In genomic region chr2:7749895-7750559, GRCh38 we compare ENCODE assay signal across 16 cellular contexts.
DNase-seq lines count a peak whose midpoint lies in the region; ATAC-seq, FAIRE-seq and TF ChIP-seq lines count a peak whose summit lies in the region.
"Had no signal": no experiment of that assay in that cellular context is flagged by ENCODE, and none has a peak within 500 bp of the region (broad histone marks: within the 10 kb centered on the region; RNA-seq: fewer than 3 reads in every experiment).

No MANE protein-coding gene starts in this region.

- H3K4me3 ChIP-seq in keratinocyte (ENCODE audit: control insufficient read depth in 2 of 3, extremely low read depth in 1 of 3, insufficient read depth in 2 of 3, low read depth in 1 of 3, low read length in 3 of 3), result no peak overlapping the region
- H3K4me3 ChIP-seq: BLaER1 treated with 17β-estradiol and CSF1 and Interleukin-3, amounts not matched to agents 10 nM and 100 nM; GM12878; GM23338 had no signal

- peak overlapping the region; percentile 38 for H3K27ac Mint-ChIP-seq in activated CD8-positive, alpha-beta memory T cell treated with anti-CD3 and anti-CD28 coated beads, Interleukin-2, amount 10 ng/mL, durations not matched to agents 7 days and 5 days
- H3K27ac Mint-ChIP-seq in Calu3 (ENCODE audit: unreplicated experiment), result no peak overlapping the region
- H3K27ac Mint-ChIP-seq: CD4-positive, CD25-positive, alpha-beta regulatory T cell; GM23338 had no signal

- TF ChIP-seq CTCF in keratinocyte (optimal IDR thresholded peaks at IDR 0.05 in 1 of 3, IDR thresholded peaks at IDR 0.05 in 1 of 3, conservative IDR thresholded peaks at IDR 0.05 in 1 of 3; ENCODE audit: extremely low read depth in 1 of 3, insufficient read depth in 2 of 3, low read length in 3 of 3), result no peak
- TF ChIP-seq CTCF in Calu3 (IDR thresholded peaks at IDR 0.05; ENCODE audit: unreplicated experiment), result no peak
- TF ChIP-seq CTCF in GM10248 (IDR thresholded peaks at IDR 0.05; ENCODE audit: control extremely low read depth, extremely low read depth, low read depth, missing control alignments), result no peak

- CTCF ChIA-PET in activated CD8-positive, alpha-beta memory T cell treated with anti-CD3 and anti-CD28 coated beads, Interleukin-2, amount 10 ng/mL, durations not matched to agents 7 days and 5 days (lab: Charles Lee), result interaction anchor here (0.7 to 1.7 kb wide), 2 partner anchors 10 to 243 kb away, joined by 3 to 5 read pairs; no protein-coding TSS in a partner anchor
- CTCF ChIA-PET in Calu3 (lab: Charles Lee), result interaction anchor here (1.0 kb wide), 1 partner anchor 10 kb away, joined by 3 read pairs; no protein-coding TSS in a partner anchor
- CTCF ChIA-PET in GM10248 (lab: Yijun Ruan, JAX), result interaction anchor here (0.6 to 1.4 kb wide), 2 partner anchors 10 to 23 kb away, joined by 3 to 4 read pairs; no protein-coding TSS in a partner anchor

- H3K4me1 ChIP-seq in keratinocyte (ENCODE audit: control insufficient read depth, extremely low read depth, insufficient read depth, low read length), result peaks cover 17% of the 10 kb centered on the region

- H3K4me1 Mint-ChIP-seq in activated CD8-positive, alpha-beta memory T cell treated with anti-CD3 and anti-CD28 coated beads, Interleukin-2, amount 10 ng/mL, durations not matched to agents 7 days and 5 days, result peaks cover 39% of the 10 kb centered on the region
- no peaks in the 10 kb centered on the region for H3K4me1 Mint-ChIP-seq in Calu3 (ENCODE audit: low read depth, unreplicated experiment)
- H3K4me1 Mint-ChIP-seq: CD4-positive, CD25-positive, alpha-beta regulatory T cell had no signal

- BruUV-seq in Calu3 (replicated peaks; lab: Mats Ljungman, UMichigan), result no TSS peak

- H3K4me3 Mint-ChIP-seq in activated CD8-positive, alpha-beta memory T cell treated with anti-CD3 and anti-CD28 coated beads, Interleukin-2, amount 10 ng/mL, durations not matched to agents 7 days and 5 days, result no peak overlapping the region
- H3K4me3 Mint-ChIP-seq in Calu3 (ENCODE audit: low read depth, unreplicated experiment), result no peak overlapping the region
- H3K4me3 Mint-ChIP-seq: CD4-positive, CD25-positive, alpha-beta regulatory T cell; GM23338 had no signal

- peaks cover 26% of the 10 kb centered on the region for H3K9me3 Mint-ChIP-seq in activated CD8-positive, alpha-beta memory T cell treated with anti-CD3 and anti-CD28 coated beads, Interleukin-2, amount 10 ng/mL, durations not matched to agents 7 days and 5 days (ENCODE audit: low read depth)
- peaks cover 3% of the 10 kb centered on the region for H3K9me3 Mint-ChIP-seq in Calu3 (ENCODE audit: low read depth, unreplicated experiment)

- H3K9me3 ChIP-seq in keratinocyte (ENCODE audit: control insufficient read depth, low read depth, low read length), result peaks cover 2% of the 10 kb centered on the region

- POLR2A ChIA-PET in GM10248 (lab: Yijun Ruan, JAX), result no interaction called here

- intact Hi-C loops in Calu3 (cut with micrococcal nuclease; ENCODE audit: unreplicated experiment), result no loop called here

- H3K27me3 Mint-ChIP-seq in activated CD8-positive, alpha-beta memory T cell treated with anti-CD3 and anti-CD28 coated beads, Interleukin-2, amount 10 ng/mL, durations not matched to agents 7 days and 5 days, result no peaks in the 10 kb centered on the region
- H3K27me3 Mint-ChIP-seq in Calu3 (ENCODE audit: unreplicated experiment), result no peaks in the 10 kb centered on the region

- no peaks in the 10 kb centered on the region for H4K20me1 ChIP-seq in keratinocyte (ENCODE audit: control insufficient read depth, extremely low read depth, insufficient read depth, low read length)
- H4K20me1 ChIP-seq: BLaER1 treated with 17β-estradiol and CSF1 and Interleukin-3, amounts not matched to agents 10 nM and 100 nM had no signal

- peak overlapping the region; percentile 45 for H3K4me2 ChIP-seq in keratinocyte (ENCODE audit: control insufficient read depth, extremely low read depth, insufficient read depth, low read depth, low read length)
- H3K4me2 ChIP-seq: GM23338 had no signal

- H3K27me3 ChIP-seq in keratinocyte (ENCODE audit: control insufficient read depth, extremely low read depth, insufficient read depth, low read length), result no peaks in the 10 kb centered on the region
- H3K27me3 ChIP-seq: BLaER1 treated with 17β-estradiol and CSF1 and Interleukin-3, amounts not matched to agents 10 nM and 100 nM had no signal

- no peak for DNase-seq in activated CD8-positive, alpha-beta memory T cell treated with anti-CD3 and anti-CD28 coated beads, Interleukin-2, amount 10 ng/mL, durations not matched to agents 7 days and 5 days
- DNase-seq in activated CD8-positive, alpha-beta memory T cell treated with anti-CD3 and anti-CD28 coated beads, Interleukin-2, amount 50 U/mL, for 4 hours, result no peak
- DNase-seq in NCI-H2171 treated with DMSO at 0.1 percent for 48 hours (lab: John Stamatoyannopoulos, UW) (peak; percentile 86), keratinocyte (ENCODE audit: low read depth, low spot score) (no peak), Calu3 (no peak), KBM-7 (no peak), GM10248 (ENCODE audit: extremely low spot score) (no peak)
- DNase-seq: ACHN; CD4-positive, CD25-positive, alpha-beta regulatory T cell; DMS 273 treated with DMSO at 0.1 percent for 48 hours; H7 had no signal

- H3K36me3 Mint-ChIP-seq in activated CD8-positive, alpha-beta memory T cell treated with anti-CD3 and anti-CD28 coated beads, Interleukin-2, amount 10 ng/mL, durations not matched to agents 7 days and 5 days, result peaks cover 69% of the 10 kb centered on the region
- H3K36me3 Mint-ChIP-seq in Calu3 (ENCODE audit: insufficient read depth, unreplicated experiment), result no peaks in the 10 kb centered on the region
- H3K36me3 Mint-ChIP-seq: CD4-positive, CD25-positive, alpha-beta regulatory T cell had no signal

- no peak overlapping the region for H3K27ac ChIP-seq in keratinocyte (ENCODE audit: control insufficient read depth, insufficient read depth, low read length)
- H3K27ac ChIP-seq: BLaER1 treated with 17β-estradiol and CSF1 and Interleukin-3, amounts not matched to agents 10 nM and 100 nM had no signal

- dilution Hi-C loops in keratinocyte (cut with MboI; ENCODE audit: extremely low pct_ligation_motif_present, low sequenced_read_pairs), result no loop called here

- no peak for FAIRE-seq in keratinocyte (lab: Jason Lieb, UNC)
- FAIRE-seq: GM12878, GM18507 had no signal

- no peaks in the 10 kb centered on the region for H3K9me1 ChIP-seq in keratinocyte (ENCODE audit: control insufficient read depth, extremely low read depth, insufficient read depth, low read length)

- in situ Hi-C loops in KBM-7 (cut with MboI; ENCODE audit: low pct_unique_long_range_greater_than_20kb, low sequenced_read_pairs), result no loop called here

- H3K9ac ChIP-seq in keratinocyte (ENCODE audit: control insufficient read depth, extremely low read depth, insufficient read depth, low read length), result no peak overlapping the region
- H3K9ac ChIP-seq: BLaER1 treated with 17β-estradiol and CSF1 and Interleukin-3, amounts not matched to agents 10 nM and 100 nM had no signal

- H2AFZ ChIP-seq in keratinocyte (ENCODE audit: control insufficient read depth, low read length), result peak overlapping the region; percentile 39
- H2AFZ ChIP-seq: GM23338 had no signal

- ATAC-seq in activated CD8-positive, alpha-beta memory T cell treated with anti-CD3 and anti-CD28 coated beads, Interleukin-2, amount 10 ng/mL, durations not matched to agents 7 days and 5 days, result no peak
- ATAC-seq in SK-N-SH treated with all-trans-retinoic acid at 6 μM for 48 hours, result peak; percentile 54
- ATAC-seq: GM12878, GM23338 had no signal

- no peaks in the 10 kb centered on the region for H3K79me2 ChIP-seq in keratinocyte (ENCODE audit: control insufficient read depth, insufficient read depth, low read length)

- H3K36me3 ChIP-seq in keratinocyte (ENCODE audit: control insufficient read depth in 2 of 2, extremely low read depth in 1 of 2, insufficient read depth in 2 of 2, low read length in 2 of 2), result no peaks in the 10 kb centered on the region

TF ChIP-seq in SK-N-SH treated with all-trans-retinoic acid at 6 μM for 48 hours, 23 proteins besides CTCF, POLR2A, EP300 and RAD21 (continues in another document):
- no peak for TF ChIP-seq CSRNP3 (CRISPR knock-in tag; IDR thresholded peaks at IDR 0.05)
- no peak for TF ChIP-seq ESRRG (CRISPR knock-in tag; IDR thresholded peaks at IDR 0.05)
- TF ChIP-seq CSDC2 (CRISPR knock-in tag; IDR thresholded peaks at IDR 0.05), result no peak
- no peak for TF ChIP-seq TSHZ2 (CRISPR knock-in tag; IDR thresholded peaks at IDR 0.05)
- no peak for TF ChIP-seq GLIS3 (CRISPR knock-in tag; IDR thresholded peaks at IDR 0.05)
